Comparison of ENCODE assay signal across 9 cellular contexts in genomic region chr1:119948342-119949214, GRCh38. TPM values are rescaled to one million over a fixed set of nuclear protein-coding genes. Genes with fewer than 3 reads are reported as not detected.
DNase-seq lines count a peak whose midpoint lies in the region; ATAC-seq, FAIRE-seq and TF ChIP-seq lines count a peak whose summit lies in the region.
"Had no signal": no experiment of that assay in that cellular context is flagged by ENCODE, and none has a peak within 500 bp of the region (broad histone marks: within the 10 kb centered on the region; RNA-seq: fewer than 3 reads in every experiment).

No MANE protein-coding gene starts in this region.

- H3K27me3 ChIP-seq in WERI-Rb-1 (ENCODE audit: insufficient read depth, low read depth, severe bottlenecking) (no peaks in the 10 kb centered on the region), breast epithelium (no peaks in the 10 kb centered on the region)

- intact Hi-C loops in breast epithelium (cut with DNase I; ENCODE audit: low total_unique reads) (no loop called here), kidney (cut with DNase I) (no loop called here)

- ATAC-seq in HG02885 (IDR thresholded peaks at IDR 0.05; ENCODE audit: poor library complexity, unreplicated experiment) (peak; percentile 82), GM21737 (IDR thresholded peaks at IDR 0.05; ENCODE audit: unreplicated experiment) (no peak)

- DNase-seq in G401 (ENCODE audit: low spot score) (peak; percentile 82), NCI-H2196 (lab: John Stamatoyannopoulos, UW; ENCODE audit: unreplicated experiment) (peak; percentile 65), WERI-Rb-1 (peak; percentile 85), breast epithelium (ENCODE audit: low spot score in 2 of 2) (peak; percentile 76 to 78), kidney (peak; percentile 87)
- DNase-seq in stimulated activated CD4-positive, alpha-beta T cell treated with anti-CD3 and anti-CD28 coated beads, Interleukin-1b, Interleukin-23, amount 100 ng/mL, for 4 hours (ENCODE audit: low read depth in 2 of 2) = peak; percentile 51 to 70

- no peak for TF ChIP-seq POLR2A in breast epithelium (IDR thresholded peaks at IDR 0.05)

- H3K36me3 ChIP-seq in WERI-Rb-1 (peaks cover 5% of the 10 kb centered on the region), breast epithelium (peaks cover 9% of the 10 kb centered on the region), kidney (ENCODE audit: control insufficient read depth in 1 of 2, insufficient read depth in 2 of 2, low read length in 2 of 2) (peaks cover 13 to 28% of the 10 kb centered on the region in 2 donors)

- no peak overlapping the region for H3K9ac ChIP-seq in kidney (ENCODE audit: low read length in 2 of 2)

- H3K9me3 ChIP-seq in WERI-Rb-1 (ENCODE audit: severe bottlenecking) (no peaks in the 10 kb centered on the region), breast epithelium (no peaks in the 10 kb centered on the region), kidney (ENCODE audit: control insufficient read depth in 1 of 2, low read length in 2 of 2) (no peaks in the 10 kb centered on the region)

- no peaks in the 10 kb centered on the region for H3K4me1 ChIP-seq in breast epithelium
- H3K4me1 ChIP-seq in kidney (ENCODE audit: control insufficient read depth in 1 of 2, insufficient read depth in 1 of 2, low read depth in 1 of 2, low read length in 2 of 2) = no peaks in the 10 kb centered on the region

- H3K4me3 ChIP-seq in WERI-Rb-1 (ENCODE audit: low read depth, low read length) (no peak overlapping the region), breast epithelium (no peak overlapping the region), kidney (ENCODE audit: low read length in 2 of 2) (no peak overlapping the region)

- in situ Hi-C loops in G401 (cut with HindIII; ENCODE audit: low sequenced_read_pairs) = no loop called here

- no peak for FAIRE-seq in kidney (lab: Jason Lieb, UNC)

- TF ChIP-seq CTCF in WERI-Rb-1 (IDR thresholded peaks at IDR 0.05; ENCODE audit: low read depth, low read length) (peak; percentile 88), breast epithelium (IDR thresholded peaks at IDR 0.05) (peak; percentile 60 to 78 (median 71)), kidney (IDR thresholded peaks at IDR 0.05; ENCODE audit: borderline replicate concordance, extremely low read depth, insufficient read depth) (peak; percentile 80)

- H3K27ac ChIP-seq in WERI-Rb-1 = no peak overlapping the region
- peak overlapping the region in 1 of 2 donors; percentile 11 for H3K27ac ChIP-seq in breast epithelium
- H3K27ac ChIP-seq in kidney (ENCODE audit: low read depth in 2 of 2, low read length in 2 of 2) = no peak overlapping the region

RNA-seq across cellular contexts. Expression of gene ADAM30, which starts 52.3 kb away (rescaled TPM):
- total RNA-seq in G401 (2014; rRNA removed; shearing (Covaris generic)) = not detected in 2 replicates
- total RNA-seq in breast epithelium (not detected), kidney (not detected)
- not detected for polyA plus RNA-seq in kidney (ENCODE audit: insufficient read depth, low read depth, low replicate concordance)
- polyA plus RNA-seq: esophagus had no signal
